25 cellular contexts compared by ENCODE assay signal in the genomic region with DNA sequence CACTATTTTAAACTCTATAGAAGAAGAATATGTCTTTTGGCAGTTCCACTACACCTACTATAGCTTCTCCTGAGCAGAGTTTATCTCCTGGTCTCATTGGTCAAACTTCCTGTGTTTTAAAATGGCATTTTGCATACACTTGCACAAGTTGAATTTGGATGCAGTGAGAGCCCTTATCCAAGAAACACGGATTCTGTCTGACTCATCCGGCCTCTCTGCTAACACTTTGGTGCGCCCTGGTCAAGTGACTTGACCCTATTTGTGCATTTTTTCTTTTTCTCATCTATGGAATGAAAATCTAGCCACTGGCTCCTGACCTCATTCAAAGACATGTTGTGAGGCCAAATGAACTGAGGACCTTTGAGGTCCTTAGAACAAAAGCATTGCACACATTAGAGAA. TPM values are rescaled to one million over a fixed set of nuclear protein-coding genes. Genes with fewer than 3 reads are reported as not detected.
"Had no signal": no experiment of that assay in that cellular context is flagged by ENCODE, and none has a peak within 500 bp of the region (broad histone marks: within the 10 kb centered on the region; RNA-seq: fewer than 3 reads in every experiment).

No MANE protein-coding gene starts in this region.

- H3K27me3 ChIP-seq: pancreas, sigmoid colon, spleen, suprapubic skin, tibial nerve, vagina had no signal

- H3K36me3 ChIP-seq: pancreas, prostate gland, sigmoid colon, spleen, suprapubic skin, tibial nerve, vagina had no signal

- H3K9me3 ChIP-seq: mucosa of descending colon, pancreas, prostate gland, sigmoid colon, suprapubic skin, tibial nerve, vagina had no signal

- ATAC-seq: left lobe of liver; mucosa of descending colon; naive thymus-derived CD4-positive, alpha-beta T cell; natural killer cell treated with Interleukin-12 subunit alpha and Interleukin-12 subunit beta and Interleukin-15 and Interleukin-18, amount 100 ng/mL, for 72 hours; pancreas; right cardiac atrium; stimulated activated effector memory CD8-positive, alpha-beta T cell treated with anti-CD3 and anti-CD28 coated beads, Interleukin-12 subunit alpha, Interleukin-12 subunit beta, amount 100 ng/mL, for 72 hours had no signal

- FAIRE-seq: keratinocyte, pancreas, small intestine had no signal

- DNase-seq: hippocampal formation; kidney glomerular epithelial cell; left cardiac atrium; midbrain; mucosa of descending colon; naive thymus-derived CD4-positive, alpha-beta T cell; nucleus accumbens; pancreas; posterior cingulate gyrus; retina; right cardiac atrium; sigmoid colon; small intestine; spleen; stimulated activated CD4-positive, alpha-beta T cell treated with anti-CD3 and anti-CD28 coated beads, Interleukin-4, amount 100 ng/mL, for 24 hours; stimulated activated naive CD4-positive, alpha-beta T cell had no signal

- H3K4me3 ChIP-seq: mucosa of descending colon, pancreas, prostate gland, sigmoid colon, spleen, suprapubic skin, tibial nerve, vagina had no signal

- H3K4me1 ChIP-seq: prostate gland, spleen, suprapubic skin, tibial nerve, vagina had no signal

- H3K27ac ChIP-seq: pancreas, prostate gland, sigmoid colon, spleen, suprapubic skin, tibial nerve, vagina had no signal

RNA-seq across cellular contexts. Expression of a gene that starts 20.0 kb away (rescaled TPM):
- total RNA-seq: osteoblast had no signal
- polyA plus RNA-seq: keratinocyte had no signal
